ENCODE assay signal across 1 cellular context in the genomic region with DNA sequence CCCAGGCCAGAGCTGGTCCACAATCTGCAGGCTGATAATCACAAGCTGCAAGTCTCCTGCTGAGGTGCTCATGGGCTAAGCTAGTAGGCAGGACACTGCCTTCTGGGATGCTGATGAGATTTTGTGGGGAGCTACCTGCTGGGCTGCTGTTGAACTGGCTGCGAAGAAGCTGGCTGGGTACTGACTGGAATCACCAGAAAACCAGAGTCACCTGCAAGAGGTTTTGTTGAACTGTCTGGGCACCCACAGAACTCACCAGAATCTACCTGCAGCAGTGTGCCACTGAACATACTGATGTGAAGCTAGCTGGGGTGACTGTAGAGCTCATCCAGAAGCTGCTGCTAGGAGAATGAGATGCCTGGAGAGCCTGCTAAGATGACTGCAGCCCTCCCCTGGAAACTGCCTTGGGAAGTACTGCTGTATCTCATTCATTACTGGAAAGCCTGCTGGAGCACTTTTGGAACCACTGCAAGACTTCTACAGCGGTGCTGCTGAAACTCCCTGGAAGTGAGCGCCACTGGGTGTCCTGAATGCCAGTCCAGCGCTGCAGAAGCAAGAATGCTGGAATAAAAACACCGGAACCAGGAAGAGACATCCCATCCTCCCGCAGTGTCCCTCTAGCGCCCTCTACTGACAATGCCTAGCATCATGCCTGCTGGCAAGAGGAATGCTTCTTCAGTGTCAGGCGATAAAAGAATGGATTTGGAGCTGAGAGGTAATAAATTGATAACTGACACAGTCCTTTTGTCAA.
A peak's percentile ranks its signal among the peaks of the same experiment; 100 is the strongest.
TF ChIP-seq lines count a peak whose summit lies in the region.

No MANE protein-coding gene starts in this region.

TF ChIP-seq in HepG2, 621 proteins besides CTCF, POLR2A, EP300 and RAD21 (continued from another document and continues in another):
- no peak for TF ChIP-seq GPBP1L1 (CRISPR knock-in tag; IDR thresholded peaks at IDR 0.05)
- TF ChIP-seq FOXJ3 (CRISPR knock-in tag; IDR thresholded peaks at IDR 0.05; ENCODE audit: borderline replicate concordance): no peak
- no peak for TF ChIP-seq ARID3A (IDR thresholded peaks at IDR 0.05; ENCODE audit: low read depth, low read length)
- peak; percentile 67; the same call in 1 of the 2 replicates for TF ChIP-seq PHF20 (CRISPR knock-in tag; IDR thresholded peaks at IDR 0.05)
- 0 out of 2 replicates have a peak, but pooled peaks have one; percentile 31 for TF ChIP-seq ERF (CRISPR knock-in tag; IDR thresholded peaks at IDR 0.05)
- no peak for TF ChIP-seq NBN (conservative IDR thresholded peaks at IDR 0.05)
- TF ChIP-seq ZNF619 (CRISPR knock-in tag; IDR thresholded peaks at IDR 0.05): no peak
- peak; percentile 45; the same call in 1 of the 2 replicates for TF ChIP-seq SP140L (CRISPR knock-in tag; IDR thresholded peaks at IDR 0.05; ENCODE audit: borderline replicate concordance)
- no peak for TF ChIP-seq FOXA1 (IDR thresholded peaks at IDR 0.05)
- TF ChIP-seq FOXA1 (CRISPR knock-in tag; IDR thresholded peaks at IDR 0.05): no peak
- TF ChIP-seq SP4 (CRISPR knock-in tag; IDR thresholded peaks at IDR 0.05): peak; percentile 45; the same call in 1 of the 2 replicates
- 0 out of 2 replicates have a peak, but pooled peaks have one; percentile 18 for TF ChIP-seq SIX4 (CRISPR knock-in tag; IDR thresholded peaks at IDR 0.05)
- TF ChIP-seq KIAA2018 (CRISPR knock-in tag; IDR thresholded peaks at IDR 0.05; ENCODE audit: borderline replicate concordance): no peak
- no peak for TF ChIP-seq CHD4 (IDR thresholded peaks at IDR 0.05; ENCODE audit: borderline replicate concordance, low read length)
- no peak for TF ChIP-seq TCF12 (IDR thresholded peaks at IDR 0.05)
- no peak for TF ChIP-seq TCF12 (CRISPR knock-in tag; IDR thresholded peaks at IDR 0.05)
- no peak for TF ChIP-seq REL (CRISPR knock-in tag; conservative IDR thresholded peaks at IDR 0.05)
- TF ChIP-seq ZSCAN9 (CRISPR knock-in tag; IDR thresholded peaks at IDR 0.05; ENCODE audit: borderline replicate concordance): peak; percentile 57; the same call in 1 of the 2 replicates
- TF ChIP-seq MAZ (IDR thresholded peaks at IDR 0.05; ENCODE audit: borderline replicate concordance, low read depth, low read length): no peak
- TF ChIP-seq MAZ (CRISPR knock-in tag; IDR thresholded peaks at IDR 0.05; ENCODE audit: low read depth): 0 out of 2 replicates have a peak, but pooled peaks have one; percentile 63
- TF ChIP-seq, protein P1, sequence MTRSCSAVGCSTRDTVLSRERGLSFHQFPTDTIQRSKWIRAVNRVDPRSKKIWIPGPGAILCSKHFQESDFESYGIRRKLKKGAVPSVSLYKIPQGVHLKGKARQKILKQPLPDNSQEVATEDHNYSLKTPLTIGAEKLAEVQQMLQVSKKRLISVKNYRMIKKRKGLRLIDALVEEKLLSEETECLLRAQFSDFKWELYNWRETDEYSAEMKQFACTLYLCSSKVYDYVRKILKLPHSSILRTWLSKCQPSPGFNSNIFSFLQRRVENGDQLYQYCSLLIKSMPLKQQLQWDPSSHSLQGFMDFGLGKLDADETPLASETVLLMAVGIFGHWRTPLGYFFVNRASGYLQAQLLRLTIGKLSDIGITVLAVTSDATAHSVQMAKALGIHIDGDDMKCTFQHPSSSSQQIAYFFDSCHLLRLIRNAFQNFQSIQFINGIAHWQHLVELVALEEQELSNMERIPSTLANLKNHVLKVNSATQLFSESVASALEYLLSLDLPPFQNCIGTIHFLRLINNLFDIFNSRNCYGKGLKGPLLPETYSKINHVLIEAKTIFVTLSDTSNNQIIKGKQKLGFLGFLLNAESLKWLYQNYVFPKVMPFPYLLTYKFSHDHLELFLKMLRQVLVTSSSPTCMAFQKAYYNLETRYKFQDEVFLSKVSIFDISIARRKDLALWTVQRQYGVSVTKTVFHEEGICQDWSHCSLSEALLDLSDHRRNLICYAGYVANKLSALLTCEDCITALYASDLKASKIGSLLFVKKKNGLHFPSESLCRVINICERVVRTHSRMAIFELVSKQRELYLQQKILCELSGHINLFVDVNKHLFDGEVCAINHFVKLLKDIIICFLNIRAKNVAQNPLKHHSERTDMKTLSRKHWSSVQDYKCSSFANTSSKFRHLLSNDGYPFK (CRISPR knock-in tag; IDR thresholded peaks at IDR 0.05; ENCODE audit: borderline replicate concordance): peak; percentile 50; the same call in 1 of the 2 replicates
- TF ChIP-seq MYC (CRISPR knock-in tag; IDR thresholded peaks at IDR 0.05; ENCODE audit: borderline replicate concordance): no peak
- TF ChIP-seq, protein P2, sequence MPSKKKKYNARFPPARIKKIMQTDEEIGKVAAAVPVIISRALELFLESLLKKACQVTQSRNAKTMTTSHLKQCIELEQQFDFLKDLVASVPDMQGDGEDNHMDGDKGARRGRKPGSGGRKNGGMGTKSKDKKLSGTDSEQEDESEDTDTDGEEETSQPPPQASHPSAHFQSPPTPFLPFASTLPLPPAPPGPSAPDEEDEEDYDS (CRISPR knock-in tag; IDR thresholded peaks at IDR 0.05): peak; percentile 48; the same call in 1 of the 2 replicates
- no peak for TF ChIP-seq CEBPB (IDR thresholded peaks at IDR 0.05; ENCODE audit: borderline replicate concordance, low read depth, low read length)
- TF ChIP-seq ADNP (CRISPR knock-in tag; IDR thresholded peaks at IDR 0.05): no peak
- 0 out of 2 replicates have a peak, but pooled peaks have one; percentile 2 for TF ChIP-seq ZNF644 (CRISPR knock-in tag; IDR thresholded peaks at IDR 0.05; ENCODE audit: low read depth)
- 0 out of 2 replicates have a peak, but pooled peaks have one; percentile 19 for TF ChIP-seq KLF6 (CRISPR knock-in tag; IDR thresholded peaks at IDR 0.05)
- TF ChIP-seq, protein P3, sequence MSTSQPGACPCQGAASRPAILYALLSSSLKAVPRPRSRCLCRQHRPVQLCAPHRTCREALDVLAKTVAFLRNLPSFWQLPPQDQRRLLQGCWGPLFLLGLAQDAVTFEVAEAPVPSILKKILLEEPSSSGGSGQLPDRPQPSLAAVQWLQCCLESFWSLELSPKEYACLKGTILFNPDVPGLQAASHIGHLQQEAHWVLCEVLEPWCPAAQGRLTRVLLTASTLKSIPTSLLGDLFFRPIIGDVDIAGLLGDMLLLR (CRISPR knock-in tag; IDR thresholded peaks at IDR 0.05): no peak
- no peak for TF ChIP-seq ZNF234 (CRISPR knock-in tag; conservative IDR thresholded peaks at IDR 0.05)
- TF ChIP-seq ZNF75D (CRISPR knock-in tag; IDR thresholded peaks at IDR 0.05; ENCODE audit: borderline replicate concordance): no peak
- TF ChIP-seq, protein P4, sequence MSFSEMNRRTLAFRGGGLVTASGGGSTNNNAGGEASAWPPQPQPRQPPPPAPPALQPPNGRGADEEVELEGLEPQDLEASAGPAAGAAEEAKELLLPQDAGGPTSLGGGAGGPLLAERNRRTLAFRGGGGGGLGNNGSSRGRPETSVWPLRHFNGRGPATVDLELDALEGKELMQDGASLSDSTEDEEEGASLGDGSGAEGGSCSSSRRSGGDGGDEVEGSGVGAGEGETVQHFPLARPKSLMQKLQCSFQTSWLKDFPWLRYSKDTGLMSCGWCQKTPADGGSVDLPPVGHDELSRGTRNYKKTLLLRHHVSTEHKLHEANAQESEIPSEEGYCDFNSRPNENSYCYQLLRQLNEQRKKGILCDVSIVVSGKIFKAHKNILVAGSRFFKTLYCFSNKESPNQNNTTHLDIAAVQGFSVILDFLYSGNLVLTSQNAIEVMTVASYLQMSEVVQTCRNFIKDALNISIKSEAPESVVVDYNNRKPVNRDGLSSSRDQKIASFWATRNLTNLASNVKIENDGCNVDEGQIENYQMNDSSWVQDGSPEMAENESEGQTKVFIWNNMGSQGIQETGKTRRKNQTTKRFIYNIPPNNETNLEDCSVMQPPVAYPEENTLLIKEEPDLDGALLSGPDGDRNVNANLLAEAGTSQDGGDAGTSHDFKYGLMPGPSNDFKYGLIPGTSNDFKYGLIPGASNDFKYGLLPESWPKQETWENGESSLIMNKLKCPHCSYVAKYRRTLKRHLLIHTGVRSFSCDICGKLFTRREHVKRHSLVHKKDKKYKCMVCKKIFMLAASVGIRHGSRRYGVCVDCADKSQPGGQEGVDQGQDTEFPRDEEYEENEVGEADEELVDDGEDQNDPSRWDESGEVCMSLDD (CRISPR knock-in tag; IDR thresholded peaks at IDR 0.05; ENCODE audit: borderline replicate concordance): no peak
